ENCODE assay signal across 1 cellular context in the genomic region with DNA sequence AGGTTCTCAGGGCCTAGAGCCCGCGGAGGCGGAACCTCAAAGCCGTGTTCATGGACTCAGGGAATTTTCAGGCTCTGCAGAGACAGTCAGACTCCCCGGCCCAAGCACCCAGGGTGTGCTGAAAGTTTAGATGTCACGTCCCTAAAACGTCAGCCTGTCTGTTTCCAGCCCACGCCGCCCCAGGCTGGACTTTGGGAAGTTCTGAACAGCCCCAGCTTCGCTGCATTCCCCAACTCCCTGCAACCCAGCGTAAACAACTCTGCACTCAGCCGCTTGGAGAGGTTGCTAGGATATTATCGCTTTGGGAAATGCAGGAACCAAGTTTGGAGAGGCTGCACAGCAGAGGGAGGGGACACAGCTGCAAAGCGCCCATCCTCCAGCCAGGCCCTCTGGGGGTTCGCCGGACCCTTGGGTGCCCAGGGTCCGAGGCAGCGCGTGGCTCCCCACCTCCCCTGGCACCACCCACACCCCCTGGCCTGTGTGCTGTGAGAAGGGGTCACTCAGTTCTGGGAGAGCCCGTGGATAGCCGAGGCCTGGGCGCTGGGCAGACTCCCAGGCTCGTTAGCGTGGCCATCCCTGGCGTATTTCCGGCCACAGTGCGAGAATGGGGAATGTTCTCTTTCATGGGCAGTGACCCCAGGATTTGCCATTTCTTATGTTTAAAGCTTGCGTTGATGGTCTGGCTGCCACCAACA.
TF ChIP-seq lines count a peak whose summit lies in the region.

No MANE protein-coding gene starts in this region.

TF ChIP-seq in HepG2, 621 proteins besides CTCF, POLR2A, EP300 and RAD21 (continued from another document):
- TF ChIP-seq, protein P1, sequence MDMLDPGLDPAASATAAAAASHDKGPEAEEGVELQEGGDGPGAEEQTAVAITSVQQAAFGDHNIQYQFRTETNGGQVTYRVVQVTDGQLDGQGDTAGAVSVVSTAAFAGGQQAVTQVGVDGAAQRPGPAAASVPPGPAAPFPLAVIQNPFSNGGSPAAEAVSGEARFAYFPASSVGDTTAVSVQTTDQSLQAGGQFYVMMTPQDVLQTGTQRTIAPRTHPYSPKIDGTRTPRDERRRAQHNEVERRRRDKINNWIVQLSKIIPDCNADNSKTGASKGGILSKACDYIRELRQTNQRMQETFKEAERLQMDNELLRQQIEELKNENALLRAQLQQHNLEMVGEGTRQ (IDR thresholded peaks at IDR 0.05; ENCODE audit: low read depth, low read length): no peak
- TF ChIP-seq, protein P1 (CRISPR knock-in tag; IDR thresholded peaks at IDR 0.05; ENCODE audit: borderline replicate concordance): 0 out of 2 replicates have a peak, but pooled peaks have one; percentile 22
